9 cellular contexts compared by ENCODE assay signal in genomic region chr16:73056911-73057310, GRCh38. TPM values are rescaled to one million over a fixed set of nuclear protein-coding genes. Genes with fewer than 3 reads are reported as not detected.
A peak's percentile ranks its signal among the peaks of the same experiment; 100 is the strongest.
DNase-seq lines count a peak whose midpoint lies in the region; ATAC-seq, FAIRE-seq and TF ChIP-seq lines count a peak whose summit lies in the region.
"Had no signal": no experiment of that assay in that cellular context is flagged by ENCODE, and none has a peak within 500 bp of the region (broad histone marks: within the 10 kb centered on the region; RNA-seq: fewer than 3 reads in every experiment).

No MANE protein-coding gene starts in this region.

- ATAC-seq in activated CD8-positive, alpha-beta memory T cell treated with anti-CD3 and anti-CD28 coated beads, Interleukin-2, amount 10 ng/mL, durations not matched to agents 7 days and 5 days, result no peak
- no peak for ATAC-seq in activated T-helper 17 cell treated with anti-CD3 and anti-CD28 coated beads, Interleukin-2, amount 50 U/mL, for 72 hours (replicated peaks)
- ATAC-seq in thoracic aorta (ENCODE audit: insufficient number of reproducible peaks, low FRiP score, low read depth) (no peak), GM19035 (IDR thresholded peaks at IDR 0.05; ENCODE audit: unreplicated experiment) (no peak)

- dilution Hi-C loops in keratinocyte (cut with MboI; ENCODE audit: extremely low pct_ligation_motif_present, low sequenced_read_pairs), result no loop called here

- DNase-seq in activated CD8-positive, alpha-beta memory T cell treated with anti-CD3 and anti-CD28 coated beads, Interleukin-2, amount 10 ng/mL, durations not matched to agents 7 days and 5 days, result no peak
- DNase-seq in activated CD8-positive, alpha-beta memory T cell treated with anti-CD3 and anti-CD28 coated beads, Interleukin-2, amount 50 U/mL, for 4 hours, result no peak
- DNase-seq in keratinocyte (ENCODE audit: low read depth, low spot score) (no peak), thoracic aorta (ENCODE audit: low spot score) (no peak), occipital lobe (lab: John Stamatoyannopoulos, UW) (no peak)
- DNase-seq in NK-92 treated with Interleukin-12 subunit alpha and Interleukin-12 subunit beta, amount 100 ng/mL, for 24 hours (lab: John Stamatoyannopoulos, UW), result no peak
- DNase-seq: small intestine had no signal

- peak overlapping the region; percentile 72 for H3K9ac ChIP-seq in keratinocyte (ENCODE audit: control insufficient read depth, extremely low read depth, insufficient read depth, low read length)

- H2AFZ ChIP-seq in keratinocyte (ENCODE audit: control insufficient read depth, low read length), result peak overlapping the region; percentile 38

- no peaks in the 10 kb centered on the region for H3K9me3 Mint-ChIP-seq in activated CD8-positive, alpha-beta memory T cell treated with anti-CD3 and anti-CD28 coated beads, Interleukin-2, amount 10 ng/mL, durations not matched to agents 7 days and 5 days (ENCODE audit: low read depth)
- H3K9me3 Mint-ChIP-seq in activated T-helper 17 cell treated with anti-CD3 and anti-CD28 coated beads, Interleukin-2, amount 50 U/mL, for 72 hours, result no peaks in the 10 kb centered on the region

- H3K27me3 ChIP-seq in keratinocyte (ENCODE audit: control insufficient read depth, extremely low read depth, insufficient read depth, low read length), result no peaks in the 10 kb centered on the region
- no peaks in the 10 kb centered on the region for H3K27me3 ChIP-seq in thoracic aorta (replicated peaks; ENCODE audit: insufficient read depth)

- H3K27ac Mint-ChIP-seq in activated CD8-positive, alpha-beta memory T cell treated with anti-CD3 and anti-CD28 coated beads, Interleukin-2, amount 10 ng/mL, durations not matched to agents 7 days and 5 days, result no peak overlapping the region
- no peak overlapping the region for H3K27ac Mint-ChIP-seq in activated T-helper 17 cell treated with anti-CD3 and anti-CD28 coated beads, Interleukin-2, amount 50 U/mL, for 72 hours

- H3K27ac ChIP-seq in keratinocyte (ENCODE audit: control insufficient read depth, insufficient read depth, low read length) (peak overlapping the region; percentile 42), thoracic aorta (peak overlapping the region; percentile 95 to 99)

- H4K20me1 ChIP-seq in keratinocyte (ENCODE audit: control insufficient read depth, extremely low read depth, insufficient read depth, low read length), result no peaks in the 10 kb centered on the region

- CTCF ChIA-PET in activated CD8-positive, alpha-beta memory T cell treated with anti-CD3 and anti-CD28 coated beads, Interleukin-2, amount 10 ng/mL, durations not matched to agents 7 days and 5 days (lab: Charles Lee), result no interaction called here

- TF ChIP-seq CTCF in keratinocyte (optimal IDR thresholded peaks at IDR 0.05 in 1 of 3, IDR thresholded peaks at IDR 0.05 in 1 of 3, conservative IDR thresholded peaks at IDR 0.05 in 1 of 3; ENCODE audit: extremely low read depth in 1 of 3, insufficient read depth in 2 of 3, low read length in 3 of 3), result no peak
- no peak for TF ChIP-seq CTCF in thoracic aorta (IDR thresholded peaks at IDR 0.05)

- H3K4me3 ChIP-seq in keratinocyte (ENCODE audit: control insufficient read depth in 2 of 3, extremely low read depth in 1 of 3, insufficient read depth in 2 of 3, low read depth in 1 of 3, low read length in 3 of 3), result peak overlapping the region; percentile 59 to 64 (median 62)
- H3K4me3 ChIP-seq in thoracic aorta, result peak overlapping the region; percentile 86

- peaks cover 32% of the 10 kb centered on the region for H3K79me2 ChIP-seq in keratinocyte (ENCODE audit: control insufficient read depth, insufficient read depth, low read length)

- no peaks in the 10 kb centered on the region for H3K36me3 ChIP-seq in keratinocyte (ENCODE audit: control insufficient read depth in 2 of 2, extremely low read depth in 1 of 2, insufficient read depth in 2 of 2, low read length in 2 of 2)
- no peaks in the 10 kb centered on the region for H3K36me3 ChIP-seq in thoracic aorta

- H3K36me3 Mint-ChIP-seq in activated CD8-positive, alpha-beta memory T cell treated with anti-CD3 and anti-CD28 coated beads, Interleukin-2, amount 10 ng/mL, durations not matched to agents 7 days and 5 days, result peaks cover 2% of the 10 kb centered on the region
- peaks cover 6% of the 10 kb centered on the region for H3K36me3 Mint-ChIP-seq in activated T-helper 17 cell treated with anti-CD3 and anti-CD28 coated beads, Interleukin-2, amount 50 U/mL, for 72 hours (ENCODE audit: low read depth)

- peaks cover 10% of the 10 kb centered on the region for H3K4me1 Mint-ChIP-seq in activated CD8-positive, alpha-beta memory T cell treated with anti-CD3 and anti-CD28 coated beads, Interleukin-2, amount 10 ng/mL, durations not matched to agents 7 days and 5 days
- H3K4me1 Mint-ChIP-seq in activated T-helper 17 cell treated with anti-CD3 and anti-CD28 coated beads, Interleukin-2, amount 50 U/mL, for 72 hours, result peaks cover 14% of the 10 kb centered on the region

- peak overlapping the region; percentile 84 for H3K4me2 ChIP-seq in keratinocyte (ENCODE audit: control insufficient read depth, extremely low read depth, insufficient read depth, low read depth, low read length)

- H3K4me1 ChIP-seq in keratinocyte (ENCODE audit: control insufficient read depth, extremely low read depth, insufficient read depth, low read length) (peaks cover 40% of the 10 kb centered on the region), thoracic aorta (ENCODE audit: control insufficient read depth in 1 of 2, low read depth in 2 of 2) (peaks cover 31 to 52% of the 10 kb centered on the region in 2 donors)

- H3K4me3 Mint-ChIP-seq in activated CD8-positive, alpha-beta memory T cell treated with anti-CD3 and anti-CD28 coated beads, Interleukin-2, amount 10 ng/mL, durations not matched to agents 7 days and 5 days, result peak overlapping the region; percentile 76
- peak overlapping the region; percentile 82 for H3K4me3 Mint-ChIP-seq in activated T-helper 17 cell treated with anti-CD3 and anti-CD28 coated beads, Interleukin-2, amount 50 U/mL, for 72 hours

- peaks cover 27% of the 10 kb centered on the region for H3K27me3 Mint-ChIP-seq in activated CD8-positive, alpha-beta memory T cell treated with anti-CD3 and anti-CD28 coated beads, Interleukin-2, amount 10 ng/mL, durations not matched to agents 7 days and 5 days
- H3K27me3 Mint-ChIP-seq in activated T-helper 17 cell treated with anti-CD3 and anti-CD28 coated beads, Interleukin-2, amount 50 U/mL, for 72 hours, result peaks cover 42% of the 10 kb centered on the region

- no peak for FAIRE-seq in keratinocyte (lab: Jason Lieb, UNC)
- FAIRE-seq: small intestine had no signal

- H3K9me3 ChIP-seq in keratinocyte (ENCODE audit: control insufficient read depth, low read depth, low read length), result no peaks in the 10 kb centered on the region
- no peaks in the 10 kb centered on the region for H3K9me3 ChIP-seq in thoracic aorta

- H3K9me1 ChIP-seq in keratinocyte (ENCODE audit: control insufficient read depth, extremely low read depth, insufficient read depth, low read length), result no peaks in the 10 kb centered on the region

RNA-seq across cellular contexts. Expression of gene ZFHX3, which starts 9.0 kb away (rescaled TPM):
- total RNA-seq in activated CD8-positive, alpha-beta memory T cell treated with anti-CD3 and anti-CD28 coated beads, Interleukin-2, amount 10 ng/mL, durations not matched to agents 7 days and 5 days, result 1 to 10 TPM in 1 of 2 experiments, under 1 TPM in 1; 0.32 to 1.9 TPM
- total RNA-seq in activated T-helper 17 cell treated with anti-CD3 and anti-CD28 coated beads, Interleukin-2, amount 50 U/mL, for 72 hours, result under 1 TPM; 0.21 to 0.22 TPM
- 0.75 to 1.4 TPM (median 1.2 TPM) in 3 replicates for polyA plus RNA-seq in keratinocyte
- 3.3 TPM for polyA plus RNA-seq in keratinocyte (2011; ENCODE audit: low read depth)
- 1.1 and 1.3 TPM in 2 replicates for polyA plus RNA-seq in keratinocyte (2011; cell fraction: cytosol; rRNA removed)
- polyA plus RNA-seq in keratinocyte (2011; cell fraction: nucleus; rRNA removed), result 5.2 TPM in 2 replicates
- 2.7 and 3.2 TPM in 2 replicates for polyA plus RNA-seq in keratinocyte (2012; ENCODE audit: low replicate concordance)
- polyA minus RNA-seq in keratinocyte, result 3.6 to 9.0 TPM (median 4.0 TPM) in 3 replicates
- polyA minus RNA-seq in keratinocyte (2011; cell fraction: cytosol; rRNA and poly(A)+ RNA removed), result 4.4 TPM
- polyA minus RNA-seq in keratinocyte (2011; cell fraction: nucleus; rRNA and poly(A)+ RNA removed), result 7.0 and 9.5 TPM in 2 replicates
- total RNA-seq in thoracic aorta (10 to 100 TPM; 57.7 to 70.1 TPM), occipital lobe (2.3 TPM)

Comparison
In these comparisons a context has a peak if more than half of its experiments do, and no peak if none do; other contexts are left out.
1. RNA of gene ZFHX3, which starts 9.0 kb away (total RNA-seq): 57.7 to 70.1 TPM in thoracic aorta; 2.3 TPM in occipital lobe (single experiment), 0.32 to 1.9 TPM in activated CD8-positive, alpha-beta memory T cell treated with anti-CD3 and anti-CD28 coated beads, Interleukin-2, amount 10 ng/mL, durations not matched to agents 7 days and 5 days and 0.21 to 0.22 TPM in activated T-helper 17 cell treated with anti-CD3 and anti-CD28 coated beads, Interleukin-2, amount 50 U/mL, for 72 hours; every median in the first group is over 10 times any median in the second.